In the genomic region with DNA sequence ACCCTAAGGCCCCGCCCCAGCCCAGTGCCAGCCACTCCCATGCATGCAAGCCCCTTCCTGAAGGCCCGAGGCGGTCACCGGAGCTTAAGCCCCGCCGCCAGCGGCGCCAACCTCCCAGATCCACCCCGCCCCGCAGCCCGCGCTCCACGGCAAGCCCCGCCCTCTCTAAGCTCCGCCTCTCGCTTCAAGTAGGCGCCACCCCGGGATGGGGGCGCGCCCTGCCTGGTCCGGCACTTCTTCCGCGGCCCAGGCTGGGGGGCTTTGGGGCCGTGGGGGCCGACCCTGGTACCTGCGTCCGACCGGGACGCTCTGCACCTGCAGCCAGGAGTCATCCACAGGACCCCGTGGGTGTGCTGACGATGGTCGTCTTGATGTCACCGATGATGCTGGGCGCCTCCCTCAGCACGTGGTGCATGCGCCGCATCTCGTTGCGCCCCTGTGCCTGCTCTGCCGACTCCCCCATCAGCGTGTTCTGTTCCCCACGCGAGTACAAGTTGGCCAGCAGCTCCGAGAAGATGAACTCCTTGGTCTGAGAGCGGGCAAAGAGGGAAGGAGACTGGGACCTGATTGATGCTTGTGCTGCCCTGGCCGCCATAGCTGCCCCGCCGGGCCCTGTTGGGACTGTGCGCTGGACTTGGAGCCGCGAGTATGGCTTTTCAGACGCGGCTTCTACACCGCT, we compare ENCODE assay signal across 8 cellular contexts. TPM values are rescaled to one million over a fixed set of nuclear protein-coding genes. Genes with fewer than 3 reads are reported as not detected.
DNase-seq lines count a peak whose midpoint lies in the region; ATAC-seq and TF ChIP-seq lines count a peak whose summit lies in the region.

No MANE protein-coding gene starts in this region.

- no peaks in the 10 kb centered on the region for H3K9me3 ChIP-seq in breast epithelium

- intact Hi-C loops in breast epithelium (cut with DNase I; ENCODE audit: low total_unique reads), result no loop called here

- ATAC-seq in GM18868 (IDR thresholded peaks at IDR 0.05; ENCODE audit: unreplicated experiment) (peak; percentile 96), HG03097 (IDR thresholded peaks at IDR 0.05; ENCODE audit: low FRiP score, unreplicated experiment) (peak; percentile 87)

- H3K27me3 ChIP-seq in breast epithelium, result no peaks in the 10 kb centered on the region

- H3K36me3 ChIP-seq in breast epithelium, result no peaks in the 10 kb centered on the region

- no peaks in the 10 kb centered on the region for H3K4me1 ChIP-seq in breast epithelium

- H3K4me3 ChIP-seq in breast epithelium, result peak overlapping the region; percentile 64 to 82 (median 74)
- peak overlapping the region; percentile 43 to 77 (median 54) for H3K4me3 ChIP-seq in skin epidermis

- TF ChIP-seq CTCF in VCaP (conservative IDR thresholded peaks at IDR 0.05) (no peak), breast epithelium (IDR thresholded peaks at IDR 0.05) (no peak)

- peak; percentile 81 for DNase-seq in A172 (ENCODE audit: low spot score)
- peak; percentile 93 for DNase-seq in NCI-H2171 (lab: John Stamatoyannopoulos, UW)
- DNase-seq in breast epithelium (ENCODE audit: low spot score in 2 of 2), result peak; percentile 83 to 88
- peak; percentile 100 for DNase-seq in iPS-NIHi11 (ENCODE audit: low spot score)

- TF ChIP-seq POLR2A in breast epithelium (IDR thresholded peaks at IDR 0.05), result no peak

- H3K27ac ChIP-seq in VCaP (peak overlapping the region; percentile 65; the same call in 1 of the 2 replicates), breast epithelium (peak overlapping the region; percentile 4 to 29), skin epidermis (peak overlapping the region in 9 of 21 experiments; percentile 4 to 85 (median 69))

RNA-seq across cellular contexts. Expression of gene CSPG4, which starts 26.1 kb away (rescaled TPM):
- 132 and 171 TPM in 2 replicates for total RNA-seq in A172 (2014; rRNA removed; shearing (Covaris generic))
- total RNA-seq in breast epithelium, result 10 to 100 TPM in 2 of 3 donors, 1 to 10 TPM in 1; 6.3 to 42.9 (median 17.0) TPM
